ENCODE assay signal across 1 cellular context in genomic region chr4:5749568-5749967, GRCh38.
TF ChIP-seq lines count a peak whose summit lies in the region.

No MANE protein-coding gene starts in this region.

TF ChIP-seq in H1, 55 proteins besides CTCF, POLR2A, EP300 and RAD21:
- no peak for TF ChIP-seq ZNF274 (IDR thresholded peaks at IDR 0.05; ENCODE audit: borderline replicate concordance, extremely low read depth, low read length)
- no peak for TF ChIP-seq TEAD4 (IDR thresholded peaks at IDR 0.05; ENCODE audit: low read depth, low read length)
- TF ChIP-seq SIX5 (IDR thresholded peaks at IDR 0.05; ENCODE audit: low read depth, low read length) = no peak
- TF ChIP-seq GABPA (IDR thresholded peaks at IDR 0.05; ENCODE audit: borderline replicate concordance, insufficient read depth, low read length) = no peak
- TF ChIP-seq JUN (IDR thresholded peaks at IDR 0.05; ENCODE audit: low read depth, low read length) = no peak
- TF ChIP-seq CBX5 (IDR thresholded peaks at IDR 0.05; ENCODE audit: low read depth, low read length) = no peak
- no peak for TF ChIP-seq MAFK (IDR thresholded peaks at IDR 0.05; ENCODE audit: low read depth, low read length)
- TF ChIP-seq SIN3A (conservative IDR thresholded peaks at IDR 0.05 in 1 of 2, IDR thresholded peaks at IDR 0.05 in 1 of 2; ENCODE audit: low read depth in 1 of 2, low read length in 2 of 2) = no peak
- no peak for TF ChIP-seq RFX5 (IDR thresholded peaks at IDR 0.05; ENCODE audit: borderline replicate concordance, low read depth, low read length)
- TF ChIP-seq CHD2 (IDR thresholded peaks at IDR 0.05; ENCODE audit: low read length) = no peak
- no peak for TF ChIP-seq RBBP5 (IDR thresholded peaks at IDR 0.05; ENCODE audit: borderline replicate concordance, low read depth, low read length)
